In genomic region chr3:57756022-57756527, GRCh38 we compare ENCODE assay signal across 7 cellular contexts. TPM values are rescaled to one million over a fixed set of nuclear protein-coding genes. Genes with fewer than 3 reads are reported as not detected.
A peak's percentile ranks its signal among the peaks of the same experiment; 100 is the strongest.
DNase-seq lines count a peak whose midpoint lies in the region; ATAC-seq and TF ChIP-seq lines count a peak whose summit lies in the region.

TSS of gene SLMAP (plus strand) at chr3:57756309. CDS start at chr3:57757652, 1,343 bp downstream.

- H3K27me3 ChIP-seq in hepatocyte = no peaks in the 10 kb centered on the region

- no peaks in the 10 kb centered on the region for H3K9me3 ChIP-seq in hepatocyte (ENCODE audit: low read depth)

- H3K36me3 ChIP-seq in hepatocyte (replicated peaks; ENCODE audit: insufficient read depth, low read depth) = no peaks in the 10 kb centered on the region

- peaks cover 41% of the 10 kb centered on the region for H4K20me1 ChIP-seq in hepatocyte (ENCODE audit: insufficient read depth, poor library complexity, severe bottlenecking)

- peaks cover 47% of the 10 kb centered on the region for H3K79me2 ChIP-seq in hepatocyte

- no peak for TF ChIP-seq CTCF in hepatocyte (IDR thresholded peaks at IDR 0.05; ENCODE audit: poor library complexity)

- DNase-seq in NCI-H2081 (lab: John Stamatoyannopoulos, UW) (peak; percentile 89 to 95), T1000 (lab: John Stamatoyannopoulos, UW) (peak; percentile 96), astrocyte of the hippocampus (ENCODE audit: low read depth, low spot score) (peak; percentile 98), hepatocyte (ENCODE audit: low spot score) (peak; percentile 98), renal cortical epithelial cell (ENCODE audit: low read depth) (peak; percentile 93)

- under 1% methylated on average over 29 of the region's 41 CpGs for WGBS in hepatocyte (ENCODE audit: low lambda C conversion rate, missing lambda C conversion rate)

- H3K9me2 ChIP-seq in hepatocyte (replicated peaks; ENCODE audit: insufficient read depth) = peaks cover 4% of the 10 kb centered on the region

- peak within 1 kb of the TSS; percentile 89 for H3K27ac ChIP-seq in hepatocyte

- peaks cover 25% of the 10 kb centered on the region for H3K4me1 ChIP-seq in hepatocyte (ENCODE audit: insufficient read depth)

- ATAC-seq in GM18508 (IDR thresholded peaks at IDR 0.05; ENCODE audit: insufficient read depth, unreplicated experiment) (peak; percentile 72), HG03025 (IDR thresholded peaks at IDR 0.05; ENCODE audit: low FRiP score, unreplicated experiment) (peak; percentile 95)

- peak within 1 kb of the TSS; percentile 84 for H2AFZ ChIP-seq in hepatocyte

- H3K4me3 ChIP-seq in hepatocyte = peak within 1 kb of the TSS; percentile 78

- peak within 1 kb of the TSS; percentile 95 for H3K4me2 ChIP-seq in hepatocyte

RNA-seq across cellular contexts. Expression of gene SLMAP, which starts in this region (rescaled TPM):
- total RNA-seq in hepatocyte (44.5 and 46.0 TPM in 2 replicates), renal cortical epithelial cell (61.5 and 130 TPM in 2 replicates)
- 22.8 and 27.6 TPM in 2 replicates for polyA plus RNA-seq in hepatocyte

Comparison
In these comparisons a context has a peak if more than half of its experiments do, and no peak if none do; other contexts are left out.
1. Peak in every context shown above with its lines: DNase-seq, ATAC-seq, H3K4me3 ChIP-seq and H3K27ac ChIP-seq.